ENCODE assay signal across 19 cellular contexts in the genomic region with DNA sequence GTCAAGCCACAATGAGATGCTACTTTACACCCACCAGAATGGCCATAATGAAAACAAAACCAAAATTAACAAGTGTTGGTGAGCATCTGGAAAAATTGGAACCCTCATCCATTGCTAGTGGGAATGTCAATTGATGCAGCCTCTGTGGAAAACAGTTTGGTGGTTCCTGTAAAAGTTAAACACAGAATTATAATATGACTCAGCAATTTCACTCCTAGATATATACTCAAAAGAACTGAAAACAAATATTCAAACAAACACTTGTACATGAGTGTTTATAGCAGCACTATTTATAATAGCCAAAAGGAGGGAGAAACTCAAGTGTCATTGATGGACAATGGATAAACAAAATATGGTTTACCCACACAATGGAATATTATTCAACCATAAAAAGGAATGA.
"Had no signal": no experiment of that assay in that cellular context is flagged by ENCODE, and none has a peak within 500 bp of the region (broad histone marks: within the 10 kb centered on the region; RNA-seq: fewer than 3 reads in every experiment).

No MANE protein-coding gene starts in this region.

- H3K27ac ChIP-seq: gastrocnemius medialis, heart right ventricle, skin epidermis, testis, tibial nerve had no signal

- H3K4me1 Mint-ChIP-seq: natural killer cell, neural crest cell had no signal

- H3K4me1 ChIP-seq: tibial nerve had no signal

- H3K27me3 ChIP-seq: gastrocnemius medialis, heart right ventricle, sigmoid colon, testis, tibial nerve had no signal

- H3K9me3 ChIP-seq: gastrocnemius medialis, mucosa of descending colon, sigmoid colon, testis had no signal

- H3K4me3 Mint-ChIP-seq: dendritic cell treated with granulocyte-macrophage colony-stimulating factor and Interleukin-4, amounts not matched to agents 40 ng/mL and 50 ng/mL, for 4 days; natural killer cell; neural crest cell; stimulated activated naive B cell treated with anti-CD40 and anti-IgM and Interleukin-4, amounts not matched to agents 10 μg/mL and 1 μg/mL and 100 μg/mL, for 72 hours; stimulated activated naive CD8-positive, alpha-beta T cell treated with anti-CD3 and anti-CD28 coated beads, Interleukin-15, amount 100 ng/mL, for 72 hours had no signal

- DNase-seq: erythroblast; gastrocnemius medialis; heart right ventricle; hypothalamus; mucosa of descending colon; natural killer cell; posterior cingulate gyrus; sigmoid colon; stimulated activated CD4-positive, alpha-beta T cell treated with anti-CD3 and anti-CD28 coated beads, Interleukin-2, amount 100 ng/mL, for 24 hours; stimulated activated CD4-positive, alpha-beta T cell treated with anti-CD3 and anti-CD28 coated beads, Interleukin-4, amount 100 ng/mL, for 4 hours; stimulated activated naive B cell treated with anti-CD40 and anti-IgM and Interleukin-4, amounts not matched to agents 10 μg/mL and 1 μg/mL and 100 μg/mL, for 72 hours; stimulated activated naive CD8-positive, alpha-beta T cell treated with anti-CD3 and anti-CD28 coated beads, Interleukin-15, amount 100 ng/mL, for 72 hours; testis had no signal

- H3K4me3 ChIP-seq: gastrocnemius medialis, heart right ventricle, mucosa of descending colon, sigmoid colon, skin epidermis, testis, tibial nerve had no signal

- H3K36me3 Mint-ChIP-seq: natural killer cell had no signal

- H3K27ac Mint-ChIP-seq: dendritic cell treated with granulocyte-macrophage colony-stimulating factor and Interleukin-4, amounts not matched to agents 40 ng/mL and 50 ng/mL, for 4 days; natural killer cell; stimulated activated naive B cell treated with anti-CD40 and anti-IgM and Interleukin-4, amounts not matched to agents 10 μg/mL and 1 μg/mL and 100 μg/mL, for 72 hours; stimulated activated naive CD8-positive, alpha-beta T cell treated with anti-CD3 and anti-CD28 coated beads, Interleukin-15, amount 100 ng/mL, for 72 hours had no signal

- H3K36me3 ChIP-seq: gastrocnemius medialis, heart right ventricle, sigmoid colon, tibial nerve had no signal

- H3K27me3 Mint-ChIP-seq: dendritic cell treated with granulocyte-macrophage colony-stimulating factor and Interleukin-4, amounts not matched to agents 40 ng/mL and 50 ng/mL, for 4 days; stimulated activated naive B cell treated with anti-CD40 and anti-IgM and Interleukin-4, amounts not matched to agents 10 μg/mL and 1 μg/mL and 100 μg/mL, for 72 hours; stimulated activated naive CD8-positive, alpha-beta T cell treated with anti-CD3 and anti-CD28 coated beads, Interleukin-15, amount 100 ng/mL, for 72 hours had no signal

- FAIRE-seq: islet of Langerhans had no signal

- ATAC-seq: gastrocnemius medialis; heart right ventricle; left lobe of liver; mucosa of descending colon; natural killer cell; stimulated activated naive B cell treated with anti-CD40 and anti-IgM and Interleukin-4, amounts not matched to agents 10 μg/mL and 1 μg/mL and 100 μg/mL, for 72 hours; stimulated activated naive CD8-positive, alpha-beta T cell treated with anti-CD3 and anti-CD28 coated beads, Interleukin-15, amount 100 ng/mL, for 72 hours had no signal
